ENCODE assay signal across 1 cellular context in genomic region chr6:34549804-34550202, GRCh38.
TF ChIP-seq lines count a peak whose summit lies in the region.

No MANE protein-coding gene starts in this region.

TF ChIP-seq in H1, 55 proteins besides CTCF, POLR2A, EP300 and RAD21 (continued from another document):
- no peak for TF ChIP-seq JUND (IDR thresholded peaks at IDR 0.05; ENCODE audit: low read length)
- no peak for TF ChIP-seq E2F6 (IDR thresholded peaks at IDR 0.05)
- TF ChIP-seq CHD1 (IDR thresholded peaks at IDR 0.05; ENCODE audit: low read depth, low read length), result no peak
- TF ChIP-seq SIN3A (conservative IDR thresholded peaks at IDR 0.05 in 1 of 2, IDR thresholded peaks at IDR 0.05 in 1 of 2; ENCODE audit: low read depth in 1 of 2, low read length in 2 of 2), result no peak
- no peak for TF ChIP-seq SIX5 (IDR thresholded peaks at IDR 0.05; ENCODE audit: low read depth, low read length)
- no peak for TF ChIP-seq SRF (IDR thresholded peaks at IDR 0.05; ENCODE audit: low read depth, low read length)
TF ChIP-seq in H1: peak in this region for 0.
